Comparison of ENCODE assay signal across 22 cellular contexts in the genomic region with DNA sequence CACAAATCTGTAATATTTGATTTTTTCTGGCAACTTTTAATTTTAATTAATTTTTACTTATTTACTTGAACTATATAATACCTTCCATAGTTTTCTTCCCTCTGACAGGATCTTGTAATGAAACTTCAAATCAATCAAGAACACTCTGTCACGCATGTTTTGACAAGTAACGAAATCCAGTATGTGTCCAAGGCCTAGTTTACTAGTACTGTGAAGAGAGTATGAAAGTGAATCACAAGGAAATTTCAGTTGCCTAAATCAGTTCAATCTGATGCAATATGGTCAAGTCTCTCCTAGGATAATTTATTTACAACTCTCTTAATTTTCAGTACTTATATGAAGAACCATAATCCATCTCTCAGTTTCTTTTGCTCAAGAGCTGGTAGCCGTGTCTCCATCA.
"Had no signal": no experiment of that assay in that cellular context is flagged by ENCODE, and none has a peak within 500 bp of the region (broad histone marks: within the 10 kb centered on the region; RNA-seq: fewer than 3 reads in every experiment).

No MANE protein-coding gene starts in this region.

- H3K4me2 ChIP-seq: smooth muscle cell had no signal

- H3K27me3 ChIP-seq: ovary, right atrium auricular region, right lobe of liver, transverse colon, upper lobe of left lung, vagina had no signal

- ATAC-seq: natural killer cell; right lobe of liver; stimulated activated memory B cell treated with anti-CD40 and anti-IgM and Interleukin-4, amounts not matched to agents 10 μg/mL and 1 μg/mL and 100 μg/mL, for 72 hours; stimulated activated naive CD8-positive, alpha-beta T cell treated with anti-CD3 and anti-CD28 coated beads, Interleukin-15, amount 100 ng/mL, for 72 hours had no signal

- DNase-seq: islet precursor cell; left ventricle myocardium inferior; mesendoderm; naive B cell; natural killer cell; nephron progenitor cell; ovary; right lobe of liver; stimulated activated CD4-positive, alpha-beta T cell treated with anti-CD3 and anti-CD28 coated beads, Interleukin-1b, Interleukin-23, amount 100 ng/mL, for 48 hours; stimulated activated CD4-positive, alpha-beta T cell treated with anti-CD3 and anti-CD28 coated beads, Interleukin-2, amount 100 ng/mL, for 48 hours; stimulated activated CD4-positive, alpha-beta T cell treated with anti-CD3 and anti-CD28 coated beads, Interleukin-4, amount 100 ng/mL, for 4 hours; stimulated activated CD8-positive, alpha-beta memory T cell treated with anti-CD3 and anti-CD28 coated beads, Interleukin-4, amount 100 ng/mL, for 48 hours; stimulated activated naive CD4-positive, alpha-beta T cell treated with Interleukin-2 at 50 U/mL for 16 hours; stimulated activated naive CD8-positive, alpha-beta T cell treated with anti-CD3 and anti-CD28 coated beads, Interleukin-15, amount 100 ng/mL, for 72 hours; substantia nigra; transverse colon; upper lobe of left lung had no signal

- H3K4me3 ChIP-seq: left ventricle myocardium inferior, lung, ovary, right atrium auricular region, right lobe of liver, smooth muscle cell, transverse colon, upper lobe of left lung, vagina had no signal

- H3K9me3 ChIP-seq: left ventricle myocardium inferior, ovary, right atrium auricular region, right lobe of liver, transverse colon, upper lobe of left lung, vagina had no signal

- H3K4me1 ChIP-seq: left ventricle myocardium inferior, right atrium auricular region, right lobe of liver, transverse colon, upper lobe of left lung, vagina had no signal

- H3K36me3 ChIP-seq: left ventricle myocardium inferior, ovary, right atrium auricular region, right lobe of liver, transverse colon, upper lobe of left lung, vagina had no signal

- H3K27ac ChIP-seq: left ventricle myocardium inferior, ovary, right atrium auricular region, right lobe of liver, transverse colon, upper lobe of left lung, vagina had no signal
